Comparison of ENCODE assay signal across 19 cellular contexts in the genomic region with DNA sequence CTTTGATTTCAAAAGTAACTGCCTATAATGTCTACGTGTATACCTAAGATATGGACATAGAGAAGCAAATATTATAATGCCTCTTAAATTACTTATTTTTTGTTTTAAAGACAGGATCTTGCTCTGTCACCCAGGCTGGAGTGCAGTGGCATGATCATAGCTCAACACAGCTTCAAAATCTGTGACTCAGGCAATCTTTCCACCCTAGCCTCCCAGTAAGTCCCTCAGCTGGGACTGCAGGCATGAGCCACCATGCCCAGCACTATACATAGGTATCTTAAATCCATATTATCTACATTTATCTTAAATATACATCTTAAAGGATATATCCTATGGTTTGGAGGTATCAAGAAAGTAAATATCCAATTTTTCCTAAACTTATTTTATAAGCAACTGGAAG.
"Had no signal": no experiment of that assay in that cellular context is flagged by ENCODE, and none has a peak within 500 bp of the region (broad histone marks: within the 10 kb centered on the region; RNA-seq: fewer than 3 reads in every experiment).

No MANE protein-coding gene starts in this region.

- H2AFZ ChIP-seq: neural progenitor cell had no signal

- H3K9ac ChIP-seq: neural progenitor cell had no signal

- H3K4me1 ChIP-seq: lower lobe of right lung, uterus had no signal

- H3K27me3 ChIP-seq: esophagus squamous epithelium, gastrocnemius medialis, heart right ventricle, neural progenitor cell, pancreas, tibial artery, upper lobe of left lung, uterus had no signal

- ATAC-seq: effector memory CD8-positive, alpha-beta T cell; gastrocnemius medialis; left lobe of liver; lower lobe of right lung; natural killer cell treated with Interleukin-12 subunit alpha and Interleukin-12 subunit beta and Interleukin-15 and Interleukin-18, amount 100 ng/mL, for 72 hours; pancreas; right cardiac atrium; stimulated activated naive CD8-positive, alpha-beta T cell treated with anti-CD3 and anti-CD28 coated beads, Interleukin-15, Interleukin-2, amounts not matched to agents 100 U/mL and 50 U/mL, for 24 hours had no signal

- H3K9me3 ChIP-seq: esophagus squamous epithelium, gastrocnemius medialis, heart right ventricle, lower lobe of right lung, pancreas, tibial artery, upper lobe of left lung, uterus had no signal

- DNase-seq: effector memory CD8-positive, alpha-beta T cell; esophagus squamous epithelium; gastrocnemius medialis; heart right ventricle; islet precursor cell; lower lobe of right lung; midbrain; nucleus accumbens; pancreas; right cardiac atrium; stimulated activated CD4-positive, alpha-beta T cell treated with anti-CD3 and anti-CD28 coated beads, Interleukin-2, amount 100 ng/mL, for 48 hours; stimulated activated naive CD8-positive, alpha-beta T cell treated with anti-CD3 and anti-CD28 coated beads, Interleukin-15, Interleukin-2, amounts not matched to agents 100 U/mL and 50 U/mL, for 24 hours; tibial artery; upper lobe of left lung; uterus had no signal

- H3K27ac ChIP-seq: esophagus squamous epithelium, gastrocnemius medialis, lower lobe of right lung, neural progenitor cell, pancreas, tibial artery, upper lobe of left lung, uterus had no signal

- H3K4me3 ChIP-seq: esophagus squamous epithelium, gastrocnemius medialis, heart right ventricle, lower lobe of right lung, neural progenitor cell, pancreas, smooth muscle cell, tibial artery, upper lobe of left lung, uterus had no signal

- H3K36me3 ChIP-seq: esophagus squamous epithelium, gastrocnemius medialis, heart right ventricle, lower lobe of right lung, neural progenitor cell, pancreas, tibial artery, upper lobe of left lung, uterus had no signal

- H3K4me2 ChIP-seq: neural progenitor cell, smooth muscle cell had no signal
